19 cellular contexts compared by ENCODE assay signal in genomic region chr4:37627263-37627662, GRCh38. TPM values are rescaled to one million over a fixed set of nuclear protein-coding genes. Genes with fewer than 3 reads are reported as not detected.
DNase-seq lines count a peak whose midpoint lies in the region; ATAC-seq and TF ChIP-seq lines count a peak whose summit lies in the region.
"Had no signal": no experiment of that assay in that cellular context is flagged by ENCODE, and none has a peak within 500 bp of the region (broad histone marks: within the 10 kb centered on the region; RNA-seq: fewer than 3 reads in every experiment).

No MANE protein-coding gene starts in this region.

- no peak overlapping the region for H3K4me3 Mint-ChIP-seq in activated naive CD8-positive, alpha-beta T cell treated with anti-CD3 and anti-CD28 coated beads, Interleukin-2, amount 10 ng/mL, durations not matched to agents 7 days and 5 days
- H3K4me3 Mint-ChIP-seq in activated naive CD8-positive, alpha-beta T cell treated with anti-CD3 and anti-CD28 coated beads, Interleukin-2, amount 50 U/mL, for 24 hours: no peak overlapping the region
- H3K4me3 Mint-ChIP-seq: CD4-positive, alpha-beta T cell had no signal

- H3K9me2 ChIP-seq in hepatocyte (replicated peaks; ENCODE audit: insufficient read depth): no peaks in the 10 kb centered on the region

- H2AFZ ChIP-seq in hepatocyte: no peak overlapping the region

- POLR2A ChIA-PET in activated naive CD8-positive, alpha-beta T cell treated with anti-CD3 and anti-CD28 coated beads, Interleukin-2, amount 10 ng/mL, durations not matched to agents 7 days and 5 days (lab: Charles Lee): no interaction called here

- H3K9me3 Mint-ChIP-seq in activated naive CD8-positive, alpha-beta T cell treated with anti-CD3 and anti-CD28 coated beads, Interleukin-2, amount 10 ng/mL, durations not matched to agents 7 days and 5 days: no peaks in the 10 kb centered on the region
- H3K9me3 Mint-ChIP-seq in activated naive CD8-positive, alpha-beta T cell treated with anti-CD3 and anti-CD28 coated beads, Interleukin-2, amount 50 U/mL, for 24 hours: no peaks in the 10 kb centered on the region
- H3K9me3 Mint-ChIP-seq: CD4-positive, alpha-beta T cell had no signal

- no peaks in the 10 kb centered on the region for H4K20me1 ChIP-seq in hepatocyte (ENCODE audit: insufficient read depth, poor library complexity, severe bottlenecking)

- H3K9me3 ChIP-seq in neutrophil (no peaks in the 10 kb centered on the region), hepatocyte (ENCODE audit: low read depth) (no peaks in the 10 kb centered on the region)

- H3K27me3 ChIP-seq in neutrophil (no peaks in the 10 kb centered on the region), hepatocyte (no peaks in the 10 kb centered on the region)

- H3K36me3 Mint-ChIP-seq in activated naive CD8-positive, alpha-beta T cell treated with anti-CD3 and anti-CD28 coated beads, Interleukin-2, amount 10 ng/mL, durations not matched to agents 7 days and 5 days: peaks cover 47% of the 10 kb centered on the region
- H3K36me3 Mint-ChIP-seq in activated naive CD8-positive, alpha-beta T cell treated with anti-CD3 and anti-CD28 coated beads, Interleukin-2, amount 50 U/mL, for 24 hours (ENCODE audit: low read depth): peaks cover 20% of the 10 kb centered on the region

- no peak overlapping the region for H3K4me2 ChIP-seq in hepatocyte

- peak overlapping the region; percentile 11 for H3K27ac ChIP-seq in neutrophil
- H3K27ac ChIP-seq in hepatocyte: no peak overlapping the region

- WGBS in hepatocyte (ENCODE audit: low lambda C conversion rate, missing lambda C conversion rate): 89% methylated on average over 3 of the region's 3 CpGs

- no peak overlapping the region for H3K4me3 ChIP-seq in neutrophil (ENCODE audit: low read depth in 1 of 2, low read length in 1 of 2)
- H3K4me3 ChIP-seq in hepatocyte: no peak overlapping the region
- H3K4me3 ChIP-seq: GM12878 had no signal

- H3K4me1 ChIP-seq in neutrophil (ENCODE audit: control insufficient read depth in 1 of 2, insufficient read depth in 1 of 2, low read depth in 1 of 2, low read length in 1 of 2) (no peaks in the 10 kb centered on the region), hepatocyte (ENCODE audit: insufficient read depth) (no peaks in the 10 kb centered on the region)

- no peaks in the 10 kb centered on the region for H3K79me2 ChIP-seq in hepatocyte

- peaks cover 83% of the 10 kb centered on the region for H3K36me3 ChIP-seq in neutrophil
- H3K36me3 ChIP-seq in hepatocyte (replicated peaks; ENCODE audit: insufficient read depth, low read depth): no peaks in the 10 kb centered on the region

- TF ChIP-seq CTCF in neutrophil (IDR thresholded peaks at IDR 0.05) (no peak), hepatocyte (IDR thresholded peaks at IDR 0.05; ENCODE audit: poor library complexity) (no peak)

- no peak for DNase-seq in activated naive CD8-positive, alpha-beta T cell treated with anti-CD3 and anti-CD28 coated beads, Interleukin-2, amount 10 ng/mL, durations not matched to agents 7 days and 5 days
- DNase-seq in activated naive CD8-positive, alpha-beta T cell treated with anti-CD3 and anti-CD28 coated beads, Interleukin-2, amount 50 U/mL, for 24 hours: no peak
- DNase-seq in foreskin melanocyte (peak; percentile 63), AG08396 (ENCODE audit: low spot score) (no peak), hepatocyte (ENCODE audit: low spot score) (no peak)
- DNase-seq in stimulated activated CD4-positive, alpha-beta T cell treated with anti-CD3 and anti-CD28 coated beads, Interleukin-4, amount 100 ng/mL, for 24 hours: no peak
- DNase-seq: Calu3; CD4-positive, alpha-beta T cell; DMS53; EL; KBM-7; NCI-H1105; NCI-H2081; NCI-H2171 treated with DMSO at 0.1 percent for 48 hours; NK-92 treated with Interleukin-12 subunit alpha and Interleukin-12 subunit beta, amount 100 ng/mL, for 24 hours; Right ventricle myocardium superior had no signal

- no peaks in the 10 kb centered on the region for H3K27me3 Mint-ChIP-seq in activated naive CD8-positive, alpha-beta T cell treated with anti-CD3 and anti-CD28 coated beads, Interleukin-2, amount 10 ng/mL, durations not matched to agents 7 days and 5 days
- H3K27me3 Mint-ChIP-seq in activated naive CD8-positive, alpha-beta T cell treated with anti-CD3 and anti-CD28 coated beads, Interleukin-2, amount 50 U/mL, for 24 hours: no peaks in the 10 kb centered on the region
- H3K27me3 Mint-ChIP-seq: CD4-positive, alpha-beta T cell had no signal

- H3K4me1 Mint-ChIP-seq in activated naive CD8-positive, alpha-beta T cell treated with anti-CD3 and anti-CD28 coated beads, Interleukin-2, amount 10 ng/mL, durations not matched to agents 7 days and 5 days: peaks cover 3% of the 10 kb centered on the region
- no peaks in the 10 kb centered on the region for H3K4me1 Mint-ChIP-seq in activated naive CD8-positive, alpha-beta T cell treated with anti-CD3 and anti-CD28 coated beads, Interleukin-2, amount 50 U/mL, for 24 hours

- H3K27ac Mint-ChIP-seq in activated naive CD8-positive, alpha-beta T cell treated with anti-CD3 and anti-CD28 coated beads, Interleukin-2, amount 10 ng/mL, durations not matched to agents 7 days and 5 days: peak overlapping the region; percentile 39
- no peak overlapping the region for H3K27ac Mint-ChIP-seq in activated naive CD8-positive, alpha-beta T cell treated with anti-CD3 and anti-CD28 coated beads, Interleukin-2, amount 50 U/mL, for 24 hours
- H3K27ac Mint-ChIP-seq: CD4-positive, alpha-beta T cell had no signal

- ATAC-seq in activated naive CD8-positive, alpha-beta T cell treated with anti-CD3 and anti-CD28 coated beads, Interleukin-2, amount 10 ng/mL, durations not matched to agents 7 days and 5 days (ENCODE audit: low read depth): no peak
- no peak for ATAC-seq in activated naive CD8-positive, alpha-beta T cell treated with anti-CD3 and anti-CD28 coated beads, Interleukin-2, amount 50 U/mL, for 24 hours
- ATAC-seq in GM18519 (IDR thresholded peaks at IDR 0.05; ENCODE audit: low FRiP score, unreplicated experiment): no peak
- ATAC-seq: GM12878 had no signal

RNA-seq across cellular contexts. Expression of gene RELL1, which starts 58.9 kb away (rescaled TPM):
- total RNA-seq in activated naive CD8-positive, alpha-beta T cell treated with anti-CD3 and anti-CD28 coated beads, Interleukin-2, amount 10 ng/mL, durations not matched to agents 7 days and 5 days: 10 to 100 TPM; 36.8 to 39.4 TPM
- total RNA-seq in hepatocyte: 39.8 and 44.8 TPM in 2 replicates
- 5.5 and 10.0 TPM in 2 replicates for polyA plus RNA-seq in hepatocyte
